In genomic region chr17:43595466-43595865, GRCh38 we compare ENCODE assay signal across 21 cellular contexts. TPM values are rescaled to one million over a fixed set of nuclear protein-coding genes. Genes with fewer than 3 reads are reported as not detected.
"Had no signal": no experiment of that assay in that cellular context is flagged by ENCODE, and none has a peak within 500 bp of the region (broad histone marks: within the 10 kb centered on the region; RNA-seq: fewer than 3 reads in every experiment).

No MANE protein-coding gene starts in this region.

- H3K4me1 Mint-ChIP-seq: activated naive CD8-positive, alpha-beta T cell treated with anti-CD3 and anti-CD28 coated beads, Interleukin-2, amount 50 U/mL, for 24 hours had no signal

- H3K27ac Mint-ChIP-seq: activated CD8-positive, alpha-beta T cell treated with anti-CD3 and anti-CD28 coated beads for 36 hours; activated naive CD4-positive, alpha-beta T cell treated with anti-CD3 and anti-CD28 coated beads, Interleukin-2, amount 50 U/mL, for 72 hours; activated naive CD8-positive, alpha-beta T cell treated with anti-CD3 and anti-CD28 coated beads, Interleukin-2, amount 50 U/mL, for 24 hours had no signal

- H3K36me3 Mint-ChIP-seq: activated naive CD4-positive, alpha-beta T cell treated with anti-CD3 and anti-CD28 coated beads, Interleukin-2, amount 50 U/mL, for 72 hours; brain had no signal

- H3K9me3 Mint-ChIP-seq: activated CD8-positive, alpha-beta T cell treated with anti-CD3 and anti-CD28 coated beads for 36 hours; activated naive CD4-positive, alpha-beta T cell treated with anti-CD3 and anti-CD28 coated beads, Interleukin-2, amount 50 U/mL, for 72 hours; activated naive CD8-positive, alpha-beta T cell treated with anti-CD3 and anti-CD28 coated beads, Interleukin-2, amount 50 U/mL, for 24 hours; brain had no signal

- H3K36me3 ChIP-seq: ascending aorta had no signal

- H3K27me3 Mint-ChIP-seq: activated CD8-positive, alpha-beta T cell treated with anti-CD3 and anti-CD28 coated beads for 36 hours; brain had no signal

- H3K9me3 ChIP-seq: ascending aorta had no signal

- H3K27me3 ChIP-seq: ascending aorta had no signal

- ATAC-seq: activated CD4-positive, CD25-positive, alpha-beta regulatory T cell treated with anti-CD3 and anti-CD28 coated beads, Interleukin-2, amount 50 U/mL, for 24 hours; activated CD8-positive, alpha-beta T cell treated with anti-CD3 and anti-CD28 coated beads for 36 hours; activated naive CD4-positive, alpha-beta T cell treated with anti-CD3 and anti-CD28 coated beads, Interleukin-2, amount 50 U/mL, for 72 hours; activated naive CD8-positive, alpha-beta T cell treated with anti-CD3 and anti-CD28 coated beads, Interleukin-2, amount 50 U/mL, for 24 hours had no signal

- DNase-seq: activated CD4-positive, alpha-beta T cell treated with anti-CD3 and anti-CD28 coated beads for 4 hours; activated CD8-positive, alpha-beta memory T cell treated with anti-CD3 and anti-CD28 coated beads, Interleukin-2, amount 50 U/mL, for 4 hours; activated CD8-positive, alpha-beta T cell treated with anti-CD3 and anti-CD28 coated beads for 36 hours; activated naive CD4-positive, alpha-beta T cell; activated naive CD8-positive, alpha-beta T cell treated with anti-CD3 and anti-CD28 coated beads, Interleukin-2, amount 50 U/mL, for 24 hours; amniotic stem cell; Kasumi-1; KBM-7; NCI-H1105 treated with DMSO at 0.1 percent for 48 hours; NCI-H1436 treated with DMSO at 0.1 percent for 48 hours; NCI-H187; NCI-H2081; NCI-H510A treated with DMSO at 0.1 percent for 48 hours; NCI-H69; NK-92 treated with Interleukin-12 subunit alpha and Interleukin-12 subunit beta, amount 100 ng/mL, for 24 hours; SIG-M5; T-helper 1 cell had no signal

- H3K27ac ChIP-seq: ascending aorta had no signal

- H3K4me3 Mint-ChIP-seq: activated CD8-positive, alpha-beta T cell treated with anti-CD3 and anti-CD28 coated beads for 36 hours; activated naive CD8-positive, alpha-beta T cell treated with anti-CD3 and anti-CD28 coated beads, Interleukin-2, amount 50 U/mL, for 24 hours; brain had no signal

- H3K4me3 ChIP-seq: ascending aorta had no signal

RNA-seq across cellular contexts. Expression of gene ETV4, which starts 49.3 kb away (rescaled TPM):
- total RNA-seq: ascending aorta had no signal
